ENCODE assay signal across 8 cellular contexts in genomic region chr3:126752303-126753190, GRCh38. TPM values are rescaled to one million over a fixed set of nuclear protein-coding genes. Genes with fewer than 3 reads are reported as not detected.
A peak's percentile ranks its signal among the peaks of the same experiment; 100 is the strongest.
DNase-seq lines count a peak whose midpoint lies in the region; ATAC-seq, FAIRE-seq and TF ChIP-seq lines count a peak whose summit lies in the region.

No MANE protein-coding gene starts in this region.

- H3K27me3 ChIP-seq in ACC112 (ENCODE audit: insufficient read depth, low read length) = no peaks in the 10 kb centered on the region
- H3K27me3 ChIP-seq in Peyer's patch = no peaks in the 10 kb centered on the region
- no peaks in the 10 kb centered on the region for H3K27me3 ChIP-seq in pancreas
- no peaks in the 10 kb centered on the region for H3K27me3 ChIP-seq in aorta (ENCODE audit: control insufficient read depth in 1 of 2, insufficient read depth in 2 of 2, low read length in 1 of 2)

- 52 to 61% methylated on average over 15 of the region's 15 CpGs for WGBS in pancreas, 2 donors
- WGBS in aorta, 2 donors = 45 to 47% methylated on average over 15 of the region's 15 CpGs

- TF ChIP-seq CTCF in Peyer's patch (IDR thresholded peaks at IDR 0.05) (peak; percentile 53 to 83 (median 74)), pancreas (IDR thresholded peaks at IDR 0.05) (peak; percentile 52 to 75 (median 64))

- peaks cover 2% of the 10 kb centered on the region for H3K4me1 Mint-ChIP-seq in activated naive CD4-positive, alpha-beta T cell treated with anti-CD3 and anti-CD28 coated beads for 36 hours (ENCODE audit: low read depth)

- H2AFZ ChIP-seq in ACC112 (ENCODE audit: low read length, unreplicated experiment) = peak overlapping the region; percentile 55

- FAIRE-seq in GM12892 (lab: Jason Lieb, UNC) (peak; percentile 95), pancreas (lab: Jason Lieb, UNC) (no peak)

- CTCF ChIA-PET in activated naive CD4-positive, alpha-beta T cell treated with anti-CD3 and anti-CD28 coated beads for 36 hours (lab: Charles Lee) = interaction anchor here (0.6 to 2.2 kb wide), 7 partner anchors 10 to 795 kb away, joined by 3 to 6 read pairs (median 3); no protein-coding TSS in a partner anchor

- peak; percentile 69 to 98 (median 94) for ATAC-seq in pancreas
- ATAC-seq in aorta (ENCODE audit: low FRiP score) = peak; percentile 84

- H3K79me2 ChIP-seq in ACC112 (ENCODE audit: control insufficient read depth, insufficient read depth, low read length, unreplicated experiment) = no peaks in the 10 kb centered on the region

- peaks cover 3% of the 10 kb centered on the region for H3K36me3 Mint-ChIP-seq in activated naive CD4-positive, alpha-beta T cell treated with anti-CD3 and anti-CD28 coated beads for 36 hours (ENCODE audit: low read depth)

- peak; percentile 52 for DNase-seq in GM12892 (ENCODE audit: insufficient read length)
- peak; percentile 39 for DNase-seq in Jurkat, Clone E6-1 (ENCODE audit: low read depth, low spot score)
- peak; percentile 61 to 83 (median 81) for DNase-seq in Peyer's patch
- DNase-seq in activated naive CD4-positive, alpha-beta T cell treated with anti-CD3 and anti-CD28 coated beads for 36 hours = peak; percentile 77
- DNase-seq in glomerular visceral epithelial cell (ENCODE audit: extremely low spot score) = peak; percentile 65
- peak; percentile 45 to 86 (median 72) for DNase-seq in pancreas
- DNase-seq in aorta = peak; percentile 85 to 92

- H3K27ac Mint-ChIP-seq in activated naive CD4-positive, alpha-beta T cell treated with anti-CD3 and anti-CD28 coated beads for 36 hours = no peak overlapping the region

- H3K4me1 ChIP-seq in ACC112 (ENCODE audit: control insufficient read depth, insufficient read depth, low read length, unreplicated experiment) (peaks cover 4% of the 10 kb centered on the region), Peyer's patch (no peaks in the 10 kb centered on the region), pancreas (no peaks in the 10 kb centered on the region), aorta (ENCODE audit: control insufficient read depth in 1 of 2, insufficient read depth in 2 of 2, low read length in 2 of 2) (no peaks in the 10 kb centered on the region)

- H3K4me3 ChIP-seq in ACC112 (ENCODE audit: low read depth, low read length) = no peak overlapping the region
- H3K4me3 ChIP-seq in Jurkat, Clone E6-1 (ENCODE audit: low read length) = no peak overlapping the region
- H3K4me3 ChIP-seq in Peyer's patch = no peak overlapping the region
- no peak overlapping the region for H3K4me3 ChIP-seq in pancreas
- H3K4me3 ChIP-seq in aorta (ENCODE audit: low read length in 2 of 2) = no peak overlapping the region

- H3K9me3 ChIP-seq in Peyer's patch (no peaks in the 10 kb centered on the region), pancreas (no peaks in the 10 kb centered on the region), aorta (ENCODE audit: control insufficient read depth, low read length) (no peaks in the 10 kb centered on the region)

- H3K36me3 ChIP-seq in ACC112 (ENCODE audit: insufficient read depth, low read length) = no peaks in the 10 kb centered on the region
- H3K36me3 ChIP-seq in Peyer's patch = no peaks in the 10 kb centered on the region
- H3K36me3 ChIP-seq in pancreas = no peaks in the 10 kb centered on the region
- H3K36me3 ChIP-seq in aorta (ENCODE audit: control insufficient read depth in 1 of 2, insufficient read depth in 2 of 2, low read length in 1 of 2) = no peaks in the 10 kb centered on the region

- intact Hi-C loops in activated naive CD4-positive, alpha-beta T cell treated with anti-CD3 and anti-CD28 coated beads for 36 hours (cut with micrococcal nuclease) = loop anchor here (1.0 kb wide), 2 partner anchors 230 to 792 kb away; no protein-coding TSS in a partner anchor
- intact Hi-C loops in pancreas (cut with DNase I) = loop anchor here in 1 of 3 donors (10.0 kb wide), 2 partner anchors 232 to 702 kb away; partner anchors contain the start of gene PLXNA1
- intact Hi-C loops in aorta (cut with DNase I) = loop anchor here (1.0 to 10.0 kb wide), 6 partner anchors 75 to 703 kb away; partner anchors contain the start of gene PLXNA1 (in 2 of the 2)

- TF ChIP-seq POLR2A in GM12892 (IDR thresholded peaks at IDR 0.05; ENCODE audit: low read depth, low read length) (no peak), Peyer's patch (IDR thresholded peaks at IDR 0.05) (no peak)

- no peaks in the 10 kb centered on the region for H3K27me3 Mint-ChIP-seq in activated naive CD4-positive, alpha-beta T cell treated with anti-CD3 and anti-CD28 coated beads for 36 hours (ENCODE audit: low read depth)

- H3K4me3 Mint-ChIP-seq in activated naive CD4-positive, alpha-beta T cell treated with anti-CD3 and anti-CD28 coated beads for 36 hours = no peak overlapping the region

- H3K27ac ChIP-seq in ACC112 (ENCODE audit: low read depth, low read length) = no peak overlapping the region
- H3K27ac ChIP-seq in Peyer's patch = no peak overlapping the region
- H3K27ac ChIP-seq in pancreas = no peak overlapping the region
- H3K27ac ChIP-seq in aorta (ENCODE audit: low read depth in 1 of 2, low read length in 2 of 2) = no peak overlapping the region

- no peaks in the 10 kb centered on the region for H3K9me3 Mint-ChIP-seq in activated naive CD4-positive, alpha-beta T cell treated with anti-CD3 and anti-CD28 coated beads for 36 hours

RNA-seq across cellular contexts. Expression of gene CHCHD6, which starts 48.5 kb away (rescaled TPM):
- polyA plus RNA-seq in GM12892 (2012; ENCODE audit: missing spikeins) = 15.2 TPM
- polyA plus RNA-seq in Jurkat, Clone E6-1 (2012; ENCODE audit: insufficient read depth, insufficient read length) = 83.0 TPM
- total RNA-seq in Peyer's patch = 10 to 100 TPM in 1 of 4 donors, 1 to 10 TPM in 3; 2.4 to 44.6 (median 5.1) TPM
- total RNA-seq in activated naive CD4-positive, alpha-beta T cell treated with anti-CD3 and anti-CD28 coated beads for 36 hours = 10 to 100 TPM; 17.2 to 17.7 TPM
- 1 to 10 TPM; 5.0 to 6.4 (median 5.9) TPM for total RNA-seq in pancreas
- 10 to 100 TPM in 1 of 2 donors, 1 to 10 TPM in 1; 9.1 to 10.9 TPM for polyA plus RNA-seq in pancreas
- total RNA-seq in aorta = 10 to 100 TPM; 10.8 to 11.0 TPM
- polyA plus RNA-seq in aorta = 10 to 100 TPM; 12.9 to 24.6 TPM
